ENCODE assay signal across 8 cellular contexts in the genomic region with DNA sequence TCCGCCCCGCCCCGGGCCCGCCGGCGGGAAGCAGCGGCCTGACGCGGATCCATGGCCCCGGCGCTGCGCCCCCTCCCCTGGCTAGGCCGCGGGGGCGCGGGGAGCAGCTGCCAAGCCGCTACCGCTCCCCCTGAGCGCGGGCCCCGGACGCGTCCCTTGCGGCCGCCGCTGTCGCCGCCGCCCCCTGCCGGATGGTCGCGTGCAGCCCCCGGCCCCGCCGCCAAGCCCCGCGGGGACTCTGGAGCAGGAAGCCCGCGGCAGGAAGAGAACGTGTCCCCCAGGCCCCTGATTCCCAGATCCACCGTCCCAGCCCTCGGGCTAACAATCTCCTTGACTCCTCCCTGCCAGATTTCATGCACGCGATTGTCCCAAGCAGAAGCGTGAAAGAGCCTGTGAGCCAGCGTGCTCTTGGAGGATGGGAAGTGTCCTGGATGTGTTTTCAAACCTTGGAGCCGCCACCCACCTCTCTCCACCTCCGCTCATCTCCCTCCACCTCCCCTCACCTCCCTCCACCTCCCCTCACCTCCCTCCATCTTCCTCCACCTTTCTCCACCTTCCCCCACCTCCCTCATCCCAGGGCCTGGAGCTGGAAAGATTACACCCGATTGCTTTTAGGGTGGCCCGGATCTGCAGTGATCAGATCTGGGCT. TPM values are rescaled to one million over a fixed set of nuclear protein-coding genes. Genes with fewer than 3 reads are reported as not detected.
DNase-seq lines count a peak whose midpoint lies in the region; ATAC-seq and TF ChIP-seq lines count a peak whose summit lies in the region.

No MANE protein-coding gene starts in this region.

- peaks cover 3 to 46% (median 27%) of the 10 kb centered on the region in 4 donors for H3K4me1 ChIP-seq in esophagus muscularis mucosa

- no peak for TF ChIP-seq POLR2A in esophagus muscularis mucosa (IDR thresholded peaks at IDR 0.05; ENCODE audit: low read depth)

- TF ChIP-seq EP300 in esophagus muscularis mucosa (IDR thresholded peaks at IDR 0.05), result no peak

- peaks cover 51 to 72% (median 62%) of the 10 kb centered on the region in 3 donors for H3K27me3 Mint-ChIP-seq in naive B cell

- no peaks in the 10 kb centered on the region for H3K27me3 ChIP-seq in esophagus muscularis mucosa

- WGBS in esophagus muscularis mucosa, result 7% methylated on average over 14 of the region's 50 CpGs

- peak overlapping the region; percentile 64 to 87 (median 78) for H3K4me3 Mint-ChIP-seq in naive B cell

- peak; percentile 18 to 68 for DNase-seq in NCI-H446 (lab: John Stamatoyannopoulos, UW)
- DNase-seq in activated T-helper 1 cell treated with Interleukin-2 at 50 U/mL for 16 hours (ENCODE audit: low read depth), result peak; percentile 35
- DNase-seq in esophagus muscularis mucosa (ENCODE audit: extremely low spot score), result peak; percentile 83
- peak; percentile 16 for DNase-seq in naive B cell
- peak in 38 of 49 donors; percentile 38 to 84 (median 69) for DNase-seq in substantia nigra (lab: John Stamatoyannopoulos, UW)

- H3K27ac ChIP-seq in esophagus muscularis mucosa (replicated peaks in 1 of 4), result peak overlapping the region; percentile 72 to 86 (median 83)
- peak overlapping the region; percentile 98 for H3K27ac ChIP-seq in substantia nigra (ENCODE audit: low read depth, low read length, poor library complexity, severe bottlenecking)

- peaks cover 0 to 9% of the 10 kb centered on the region in 2 donors for H3K36me3 Mint-ChIP-seq in naive B cell

- intact Hi-C loops in esophagus muscularis mucosa (cut with DNase I), result loop anchor here (5.0 kb wide), 1 partner anchor 231 kb away; the partner anchor contains the start of gene ARHGAP21

- peak; percentile 75 for ATAC-seq in HG02571 (IDR thresholded peaks at IDR 0.05; ENCODE audit: unreplicated experiment)
- peak; percentile 50 to 69 for ATAC-seq in naive B cell (ENCODE audit: low read depth in 2 of 2)
- ATAC-seq in GM21360 (IDR thresholded peaks at IDR 0.05; ENCODE audit: unreplicated experiment), result no peak

- no peaks in the 10 kb centered on the region for H3K36me3 ChIP-seq in esophagus muscularis mucosa

- no peak overlapping the region for H3K4me3 ChIP-seq in GM12875 (ENCODE audit: low read depth, low read length)
- peak overlapping the region; percentile 72 to 82 (median 74) for H3K4me3 ChIP-seq in esophagus muscularis mucosa

- H3K9me3 ChIP-seq in esophagus muscularis mucosa, result no peaks in the 10 kb centered on the region

- H3K27ac Mint-ChIP-seq in naive B cell, result peak overlapping the region in 3 of 6 donors; percentile 38 to 75 (median 49)

- H3K4me1 Mint-ChIP-seq in naive B cell, result peaks cover 8 to 19% (median 11%) of the 10 kb centered on the region in 3 donors

- TF ChIP-seq CTCF in GM12875 (IDR thresholded peaks at IDR 0.05; ENCODE audit: borderline replicate concordance, insufficient read depth, low read depth, low read length), result peak; percentile 39; the same call in 1 of the 2 replicates
- TF ChIP-seq CTCF in esophagus muscularis mucosa (IDR thresholded peaks at IDR 0.05), result peak; percentile 28 to 44 (median 35)

- H3K9me3 Mint-ChIP-seq in naive B cell, result peaks cover 0 to 4% (median 0%) of the 10 kb centered on the region in 7 donors

RNA-seq across cellular contexts. Expression of gene PRTFDC1, which starts 0.4 kb away (rescaled TPM):
- 1 to 10 TPM; 3.0 to 8.3 (median 4.3) TPM for total RNA-seq in esophagus muscularis mucosa
- under 1 TPM in 3 of 6 donors, not detected in 3; 0.15 to 0.38 (median 0.32) TPM for polyA plus RNA-seq in naive B cell (ENCODE audit: low read depth in 6 of 6)

Comparison
In these comparisons a context has a peak if more than half of its experiments do, and no peak if none do; other contexts are left out.
1. DNase-seq: peak in every context shown above with its lines; median percentile 83 in esophagus muscularis mucosa; 69 in substantia nigra; 43 in NCI-H446; 35 in activated T-helper 1 cell treated with Interleukin-2 at 50 U/mL for 16 hours; 16 in naive B cell.